In the genomic region with DNA sequence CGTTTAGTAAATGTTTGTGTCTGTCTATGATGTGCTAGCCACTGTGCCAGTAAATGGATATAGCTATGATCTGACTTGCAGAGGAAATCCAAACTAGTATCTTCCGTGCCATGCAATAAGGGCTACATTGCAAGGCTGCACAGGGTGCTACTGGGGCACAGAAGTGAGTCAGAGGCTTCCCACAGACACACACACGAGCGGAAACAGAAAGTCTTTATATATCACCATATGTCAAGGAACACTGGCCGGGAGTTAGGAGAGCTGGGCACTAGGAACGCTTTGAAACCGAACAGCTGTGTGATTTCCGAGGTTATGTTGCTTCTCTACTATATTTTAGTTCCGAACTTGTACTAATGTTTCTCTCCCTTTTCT, we compare ENCODE assay signal across 8 cellular contexts. TPM values are rescaled to one million over a fixed set of nuclear protein-coding genes. Genes with fewer than 3 reads are reported as not detected.
A peak's percentile ranks its signal among the peaks of the same experiment; 100 is the strongest.
DNase-seq lines count a peak whose midpoint lies in the region; ATAC-seq and TF ChIP-seq lines count a peak whose summit lies in the region.
"Not testable (repeated sequence)": the region's sequence is repeated elsewhere in the genome, so short reads cannot be mapped to it uniquely, and the experiment has no call there.

No MANE protein-coding gene starts in this region.

- not testable (repeated sequence) for H3K4me1 Mint-ChIP-seq in H9
- H3K4me1 Mint-ChIP-seq in central memory CD8-positive, alpha-beta T cell, result peaks cover 17% of the 10 kb centered on the region
- H3K4me1 Mint-ChIP-seq in natural killer cell, result peaks cover 12 to 17% of the 10 kb centered on the region in 2 donors

- H3K4ac ChIP-seq in H9 (ENCODE audit: low read depth, low read length), result not testable (repeated sequence)

- not testable (repeated sequence) for H2BK120ac ChIP-seq in H9 (ENCODE audit: low read depth, low read length, poor library complexity, severe bottlenecking)

- H3K4me3 Mint-ChIP-seq in H9 (peak overlapping the region; percentile 96 to 98), natural killer cell (peak overlapping the region; percentile 100)
- H3K4me3 Mint-ChIP-seq in central memory CD8-positive, alpha-beta T cell, result peak overlapping the region; percentile 99

- not testable (repeated sequence) for H3K79me2 ChIP-seq in H9 (ENCODE audit: insufficient read depth, low read length)
- peaks cover 35% of the 10 kb centered on the region for H3K79me2 ChIP-seq in PC-9 (ENCODE audit: low read depth)

- H2BK20ac ChIP-seq in H9 (ENCODE audit: low read depth, low read length, poor library complexity, severe bottlenecking), result not testable (repeated sequence)

- not testable (repeated sequence) for H2BK15ac ChIP-seq in H9 (ENCODE audit: low read depth, low read length)

- H3K9me3 ChIP-seq in H9 (ENCODE audit: control insufficient read depth, low read depth, low read length); PC-9 (ENCODE audit: insufficient read depth, low read depth); left ventricle myocardium inferior (replicated peaks): not testable (repeated sequence)

- H3K4me2 ChIP-seq in H9 (ENCODE audit: insufficient read depth, insufficient read length, low read length) (peak overlapping the region; percentile 87), PC-9 (peak overlapping the region; percentile 95)

- H4K5ac ChIP-seq in H9 (ENCODE audit: insufficient read length, low read depth, low read length), result not testable (repeated sequence)

- H3K27ac Mint-ChIP-seq in H9, result peak overlapping the region; percentile 99
- H3K27ac Mint-ChIP-seq in central memory CD8-positive, alpha-beta T cell (ENCODE audit: low read depth), result peak overlapping the region; percentile 99
- H3K27ac Mint-ChIP-seq in natural killer cell, result peak overlapping the region; percentile 97 to 99

- not testable (repeated sequence) for H4K8ac ChIP-seq in H9 (replicated peaks; ENCODE audit: insufficient read length, low read depth, low read length)

- not testable (repeated sequence) for H3K27ac ChIP-seq in H9 (ENCODE audit: insufficient read length, low read depth, low read length)
- H3K27ac ChIP-seq in PC-9, result peak overlapping the region; percentile 59
- peak overlapping the region; percentile 97 for H3K27ac ChIP-seq in left ventricle myocardium inferior (replicated peaks)

- not testable (repeated sequence) for H3K4me1 ChIP-seq in H9 (ENCODE audit: insufficient read depth, low read length)
- H3K4me1 ChIP-seq in PC-9 (replicated peaks; ENCODE audit: insufficient read depth) (peaks cover 15% of the 10 kb centered on the region), left ventricle myocardium inferior (peaks cover 63% of the 10 kb centered on the region)

- H3K14ac ChIP-seq in H9 (ENCODE audit: insufficient read depth, low read length), result not testable (repeated sequence)

- not testable (repeated sequence) for H3K79me1 ChIP-seq in H9 (ENCODE audit: insufficient read depth, low read depth, low read length, poor library complexity, severe bottlenecking)

- H3K9me3 Mint-ChIP-seq in H9; central memory CD8-positive, alpha-beta T cell; natural killer cell: not testable (repeated sequence)

- H2BK5ac ChIP-seq in H9 (ENCODE audit: insufficient read length, low read length), result not testable (repeated sequence)

- peak; percentile 48 for ATAC-seq in central memory CD8-positive, alpha-beta T cell (replicated peaks; ENCODE audit: extremely low read depth, poor library complexity, severe bottlenecking)
- ATAC-seq in natural killer cell, result peak; percentile 21 to 38 (median 21)

- peaks cover 7 to 29% (median 25%) of the 10 kb centered on the region in 3 experiments; a peak in 6 of 7 replicates for H3K36me3 Mint-ChIP-seq in H9 (ENCODE audit: insufficient read depth in 1 of 3, low read depth in 3 of 3)
- H3K36me3 Mint-ChIP-seq in central memory CD8-positive, alpha-beta T cell (ENCODE audit: insufficient read depth), result peaks cover 22% of the 10 kb centered on the region
- H3K36me3 Mint-ChIP-seq in natural killer cell, result not testable (repeated sequence)

- TSS peak; percentile 87 for BruUV-seq in PC-9 (replicated peaks; lab: Mats Ljungman, UMichigan)

- not testable (repeated sequence) for H3K27me3 ChIP-seq in H9 (ENCODE audit: insufficient read depth, low read length); PC-9 (ENCODE audit: insufficient read depth, low read depth); left ventricle myocardium inferior (ENCODE audit: low read depth)

- not testable (repeated sequence) for H2AFZ ChIP-seq in H9 (ENCODE audit: low read length)
- H2AFZ ChIP-seq in PC-9, result peak overlapping the region; percentile 82

- WGBS in H9 (ENCODE audit: extremely low coverage, insufficient read length, low lambda C conversion rate), result no CpG with 5 or more reads among the region's 9 CpGs

- H2BK12ac ChIP-seq in H9 (ENCODE audit: insufficient read length, low read depth, low read length), result not testable (repeated sequence)

- peak; percentile 56 for DNase-seq in ACHN
- DNase-seq in H9; PC-9; central memory CD8-positive, alpha-beta T cell (ENCODE audit: low spot score in 2 of 2); left ventricle myocardium inferior; natural killer cell: not testable (repeated sequence)
- peak; percentile 39 for DNase-seq in activated CD8-positive, alpha-beta memory T cell treated with anti-CD3 and anti-CD28 coated beads, Interleukin-2, amount 50 U/mL, for 4 hours
- DNase-seq in stimulated activated CD4-positive, alpha-beta T cell treated with anti-CD3 and anti-CD28 coated beads, TNF-alpha, amount 100 ng/mL, for 24 hours (ENCODE audit: low read depth in 3 of 3), result peak; percentile 11 to 29 (median 17)

- POLR2A ChIA-PET in PC-9 (lab: Charles Lee; ENCODE audit: unreplicated experiment), result interaction anchor here (0.6 to 0.7 kb wide), 2 partner anchors 371 to 669 kb away, joined by 4 read pairs; a partner anchor contains a TSS

- H4K91ac ChIP-seq in H9 (ENCODE audit: insufficient read length, low read depth, low read length), result not testable (repeated sequence)

- H3K56ac ChIP-seq in H9 (ENCODE audit: insufficient read length, low read depth, low read length), result not testable (repeated sequence)

- peaks cover 14% of the 10 kb centered on the region; the same call in 1 of the 2 replicates for H3F3A ChIP-seq in PC-9 (ENCODE audit: insufficient read depth, low read depth)

- H3K4me3 ChIP-seq in PC-9, result peak overlapping the region; percentile 79
- H3K4me3 ChIP-seq in left ventricle myocardium inferior, result peak overlapping the region; percentile 97

- not testable (repeated sequence) for H3K27me3 Mint-ChIP-seq in H9 (ENCODE audit: low read depth); central memory CD8-positive, alpha-beta T cell; natural killer cell (ENCODE audit: low read depth in 2 of 2)

- peak overlapping the region; percentile 99 for H3K9ac ChIP-seq in H9 (ENCODE audit: extremely low read depth, insufficient read length, low read length)

- not testable (repeated sequence) for H3K36me3 ChIP-seq in PC-9 (ENCODE audit: low read depth)
- peaks cover 56% of the 10 kb centered on the region for H3K36me3 ChIP-seq in left ventricle myocardium inferior

- in situ Hi-C loops in ACHN (cut with HindIII; ENCODE audit: low pct_ligation_motif_present, low pct_unique_long_range_greater_than_20kb, low sequenced_read_pairs), result not testable (repeated sequence)

- H3T11ph ChIP-seq in H9 (ENCODE audit: low read length), result not testable (repeated sequence)

- TF ChIP-seq CTCF in H9 (conservative IDR thresholded peaks at IDR 0.05); PC-9 (conservative IDR thresholded peaks at IDR 0.05); left ventricle myocardium inferior (IDR thresholded peaks at IDR 0.05; ENCODE audit: borderline replicate concordance); natural killer cell (IDR thresholded peaks at IDR 0.05): not testable (repeated sequence)

- CTCF ChIA-PET in PC-9 (lab: Charles Lee), result not testable (repeated sequence)

- not testable (repeated sequence) for H4K20me1 ChIP-seq in H9 (ENCODE audit: control insufficient read depth, insufficient read depth, insufficient read length); PC-9 (ENCODE audit: insufficient read depth)

- not testable (repeated sequence) for H3K18ac ChIP-seq in H9 (ENCODE audit: insufficient read length, low read depth, low read length)

- not testable (repeated sequence) for H3K9me2 ChIP-seq in PC-9 (ENCODE audit: insufficient read depth)

- H3K23me2 ChIP-seq in H9 (ENCODE audit: insufficient read length, low read depth, low read length, poor library complexity, severe bottlenecking), result not testable (repeated sequence)

- not testable (repeated sequence) for H3K23ac ChIP-seq in H9 (ENCODE audit: insufficient read length, low read depth, low read length)

- H2AK5ac ChIP-seq in H9 (ENCODE audit: insufficient read length, low read length), result not testable (repeated sequence)

- intact Hi-C loops in PC-9 (cut with micrococcal nuclease; ENCODE audit: unreplicated experiment); left ventricle myocardium inferior (cut with micrococcal nuclease): not testable (repeated sequence)
- intact Hi-C loops in natural killer cell (cut with micrococcal nuclease), result loop anchor here (1.0 kb wide), 2 partner anchors 15 to 30 kb away; a partner anchor contains a TSS

RNA-seq across cellular contexts. Expression of a gene that starts 14.4 kb away (rescaled TPM):
- total RNA-seq in H9 (2021) (62.4 and 63.0 TPM in 2 replicates), PC-9 (2021) (83.1 and 105 TPM in 2 replicates), left ventricle myocardium inferior (42.2 TPM), natural killer cell (100 to 1,000 TPM; 153 to 161 (median 160) TPM)

RNA-seq across cellular contexts. Expression of a gene that starts 31.9 kb away (rescaled TPM):
- total RNA-seq in H9 (2021), result 5.2 and 5.5 TPM in 2 replicates
- 13.4 and 14.0 TPM in 2 replicates for total RNA-seq in PC-9 (2021)
- 3.3 TPM for total RNA-seq in left ventricle myocardium inferior
- total RNA-seq in natural killer cell, result 10 to 100 TPM in 1 of 3 donors, 1 to 10 TPM in 2; 8.4 to 14.6 (median 9.4) TPM

RNA-seq across cellular contexts. Expression of a gene that starts 52.1 kb away (rescaled TPM):
- total RNA-seq in H9 (2021) (41.1 and 45.9 TPM in 2 replicates), PC-9 (2021) (44.1 and 44.5 TPM in 2 replicates), left ventricle myocardium inferior (27.4 TPM), natural killer cell (1 to 10 TPM; 5.2 to 7.0 (median 5.9) TPM)

RNA-seq across cellular contexts. Expression of a gene that starts 55.6 kb away (rescaled TPM):
- total RNA-seq in H9 (2021) (41.0 and 44.3 TPM in 2 replicates), PC-9 (2021) (49.2 and 70.0 TPM in 2 replicates), left ventricle myocardium inferior (46.2 TPM), natural killer cell (100 to 1,000 TPM; 157 to 161 (median 159) TPM)
